Comparison of ENCODE assay signal across 3 cellular contexts in the genomic region with DNA sequence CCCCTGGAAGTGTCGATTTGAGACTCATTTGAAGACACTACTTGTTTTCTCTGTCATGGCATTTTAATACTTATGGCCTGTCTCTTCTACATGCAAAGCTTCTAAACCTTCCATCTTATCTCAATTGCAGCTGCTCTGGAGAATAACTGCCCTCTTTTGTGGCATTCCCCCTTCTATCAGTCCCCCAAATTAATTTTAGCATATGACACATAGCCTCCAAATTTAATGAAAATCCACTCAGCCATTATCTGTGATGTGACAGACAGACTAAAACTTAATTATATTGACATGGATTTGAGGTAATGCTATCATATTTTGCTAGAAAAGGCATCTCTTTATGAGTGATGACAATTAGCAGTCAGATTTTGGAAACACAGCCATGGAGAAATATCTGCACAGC.
"Had no signal": no experiment of that assay in that cellular context is flagged by ENCODE, and none has a peak within 500 bp of the region (broad histone marks: within the 10 kb centered on the region; RNA-seq: fewer than 3 reads in every experiment).

No MANE protein-coding gene starts in this region.

- H3K4me3 ChIP-seq: GM12878 had no signal

- DNase-seq: GDM1, GF-D8 had no signal

- ATAC-seq: GM12878 had no signal
